ENCODE assay signal across 8 cellular contexts in the genomic region with DNA sequence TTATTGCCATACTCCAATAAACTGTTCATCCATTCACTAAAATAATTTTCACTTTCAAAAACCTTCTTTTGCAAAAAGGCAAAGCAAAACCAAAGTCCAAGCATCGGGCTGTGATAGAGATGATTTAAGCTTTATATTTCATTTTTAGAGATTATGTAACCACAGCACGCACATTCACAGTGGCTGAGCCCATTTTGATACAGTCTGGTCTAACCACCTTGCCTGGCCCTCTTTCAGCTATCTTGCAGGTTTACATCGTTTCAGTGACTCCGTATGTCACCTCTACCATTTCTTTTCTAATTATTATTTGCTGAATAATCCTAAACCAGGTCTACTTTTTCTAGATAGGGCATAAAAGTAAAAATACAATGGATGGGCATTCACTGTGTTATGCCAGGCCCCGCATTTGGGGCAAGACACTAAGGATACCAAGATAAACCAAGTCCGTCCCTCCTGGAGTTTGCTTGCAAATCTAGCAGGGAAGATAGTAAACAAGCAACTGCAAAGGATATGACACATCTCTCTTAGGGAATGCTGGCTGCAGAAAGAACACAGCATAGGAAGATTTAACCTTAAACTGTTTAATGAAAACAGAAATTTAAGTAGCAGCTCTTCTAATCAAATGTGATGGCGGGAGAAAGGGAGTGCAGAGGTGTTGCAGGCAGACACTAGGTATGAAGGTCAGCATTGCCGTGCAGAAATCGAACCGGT. TPM values are rescaled to one million over a fixed set of nuclear protein-coding genes. Genes with fewer than 3 reads are reported as not detected.
DNase-seq lines count a peak whose midpoint lies in the region; ATAC-seq and TF ChIP-seq lines count a peak whose summit lies in the region.

No MANE protein-coding gene starts in this region.

- H3K27me3 ChIP-seq in GM06990 (replicated peaks; ENCODE audit: control insufficient read depth, insufficient read depth, low read length) (no peaks in the 10 kb centered on the region), RWPE2 (ENCODE audit: insufficient read depth, poor library complexity, severe bottlenecking) (no peaks in the 10 kb centered on the region), sigmoid colon (no peaks in the 10 kb centered on the region)

- WGBS in sigmoid colon, 2 donors = 9 to 40% methylated on average over 10 of the region's 10 CpGs

- H3K4me1 ChIP-seq in RWPE2 (ENCODE audit: insufficient read depth, poor library complexity, severe bottlenecking) (peaks cover 13% of the 10 kb centered on the region), sigmoid colon (peaks cover 0 to 57% (median 36%) of the 10 kb centered on the region in 4 donors)

- intact Hi-C loops in sigmoid colon (cut with DNase I) = loop anchor here (2.0 to 5.0 kb wide), 4 partner anchors 87 to 179 kb away; partner anchors contain the start of genes CENPU and IRF2

- no peak for TF ChIP-seq CTCF in GM06990 (IDR thresholded peaks at IDR 0.05; ENCODE audit: insufficient read depth, low read length, poor library complexity, severe bottlenecking)
- no peak for TF ChIP-seq CTCF in RWPE2 (IDR thresholded peaks at IDR 0.05; ENCODE audit: poor library complexity, severe bottlenecking)
- no peak for TF ChIP-seq CTCF in sigmoid colon (IDR thresholded peaks at IDR 0.05)

- peak overlapping the region; percentile 70 for H3K27ac ChIP-seq in RWPE2 (ENCODE audit: poor library complexity, severe bottlenecking)
- peak overlapping the region; percentile 94 to 100 (median 97) for H3K27ac ChIP-seq in sigmoid colon

- TF ChIP-seq POLR2A in sigmoid colon (IDR thresholded peaks at IDR 0.05) = no peak

- H3K4me3 ChIP-seq in GM06990 (replicated peaks; ENCODE audit: low read depth, low read length) = peak overlapping the region; percentile 92
- peak overlapping the region; percentile 96 for H3K4me3 ChIP-seq in RWPE2 (ENCODE audit: severe bottlenecking)
- H3K4me3 ChIP-seq in sigmoid colon = peak overlapping the region; percentile 78 to 87 (median 86)

- no peak for ATAC-seq in RWPE2 (ENCODE audit: low read depth)

- DNase-seq in GM06990 (ENCODE audit: extremely low read depth, insufficient read length) = no peak
- no peak for DNase-seq in RWPE2 (ENCODE audit: low spot score)
- peak; percentile 19 for DNase-seq in fibroblast of gingiva (ENCODE audit: low read depth)
- DNase-seq in sigmoid colon = no peak
- no peak for DNase-seq in amniotic stem cell (lab: John Stamatoyannopoulos, UW)
- DNase-seq in stimulated activated naive CD4-positive, alpha-beta T cell (lab: John Stamatoyannopoulos, UW) = no peak
- no peak for DNase-seq in stimulated activated naive CD4-positive, alpha-beta T cell treated with Interleukin-2 at 50 U/mL for 16 hours (lab: John Stamatoyannopoulos, UW)
- no peak for DNase-seq in DMS153 (lab: John Stamatoyannopoulos, UW)

- H3K36me3 ChIP-seq in GM06990 (ENCODE audit: control insufficient read depth, insufficient read depth, low read length) = peaks cover 3% of the 10 kb centered on the region; the same call in 1 of the 2 replicates
- H3K36me3 ChIP-seq in RWPE2 (ENCODE audit: low read depth) = peaks cover 15% of the 10 kb centered on the region
- no peaks in the 10 kb centered on the region for H3K36me3 ChIP-seq in sigmoid colon

- H3K9me3 ChIP-seq in RWPE2 (ENCODE audit: severe bottlenecking) (no peaks in the 10 kb centered on the region), sigmoid colon (no peaks in the 10 kb centered on the region)

- no peak for TF ChIP-seq EP300 in sigmoid colon (IDR thresholded peaks at IDR 0.05)

RNA-seq across cellular contexts. Expression of gene CASP3, which starts 1.7 kb away (rescaled TPM):
- total RNA-seq in sigmoid colon = 10 to 100 TPM in 3 of 4 donors, 1 to 10 TPM in 1; 9.4 to 20.3 (median 17.7) TPM
- 10 to 100 TPM; 35.7 to 70.1 (median 48.6) TPM for polyA plus RNA-seq in sigmoid colon

RNA-seq across cellular contexts. Expression of gene PRIMPOL, which starts 2.0 kb away (rescaled TPM):
- total RNA-seq in sigmoid colon = 10 to 100 TPM; 18.7 to 32.1 (median 29.9) TPM
- polyA plus RNA-seq in sigmoid colon = 10 to 100 TPM; 12.0 to 67.3 (median 30.5) TPM
